In the genomic region with DNA sequence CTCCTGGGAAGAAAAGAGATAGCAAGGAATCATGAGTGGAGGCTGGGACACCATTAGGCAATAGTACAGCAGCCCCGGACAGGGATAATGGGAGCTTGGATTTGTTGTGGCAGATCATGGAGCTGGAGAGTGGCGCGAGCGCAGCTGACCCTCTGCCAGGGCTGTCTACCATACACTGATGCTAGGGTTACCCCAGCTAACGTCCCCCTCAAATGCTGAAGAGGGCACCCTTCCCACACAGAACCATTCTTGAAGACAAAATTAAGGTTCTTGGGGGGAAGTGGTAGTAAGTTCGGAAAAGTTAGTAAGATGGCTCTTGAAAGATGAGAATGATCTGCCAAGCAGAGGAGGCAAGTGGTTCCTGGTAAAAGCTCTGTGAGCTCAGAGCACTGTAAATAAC, we compare ENCODE assay signal across 1 cellular context.
TF ChIP-seq lines count a peak whose summit lies in the region.

No MANE protein-coding gene starts in this region.

TF ChIP-seq in IMR-90, 13 proteins besides CTCF, POLR2A, EP300 and RAD21 (continued from another document):
- TF ChIP-seq, protein P1, sequence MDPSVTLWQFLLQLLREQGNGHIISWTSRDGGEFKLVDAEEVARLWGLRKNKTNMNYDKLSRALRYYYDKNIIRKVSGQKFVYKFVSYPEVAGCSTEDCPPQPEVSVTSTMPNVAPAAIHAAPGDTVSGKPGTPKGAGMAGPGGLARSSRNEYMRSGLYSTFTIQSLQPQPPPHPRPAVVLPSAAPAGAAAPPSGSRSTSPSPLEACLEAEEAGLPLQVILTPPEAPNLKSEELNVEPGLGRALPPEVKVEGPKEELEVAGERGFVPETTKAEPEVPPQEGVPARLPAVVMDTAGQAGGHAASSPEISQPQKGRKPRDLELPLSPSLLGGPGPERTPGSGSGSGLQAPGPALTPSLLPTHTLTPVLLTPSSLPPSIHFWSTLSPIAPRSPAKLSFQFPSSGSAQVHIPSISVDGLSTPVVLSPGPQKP (IDR thresholded peaks at IDR 0.05; ENCODE audit: borderline replicate concordance, low read depth, low read length), result no peak
